ENCODE assay signal across 20 cellular contexts in the genomic region with DNA sequence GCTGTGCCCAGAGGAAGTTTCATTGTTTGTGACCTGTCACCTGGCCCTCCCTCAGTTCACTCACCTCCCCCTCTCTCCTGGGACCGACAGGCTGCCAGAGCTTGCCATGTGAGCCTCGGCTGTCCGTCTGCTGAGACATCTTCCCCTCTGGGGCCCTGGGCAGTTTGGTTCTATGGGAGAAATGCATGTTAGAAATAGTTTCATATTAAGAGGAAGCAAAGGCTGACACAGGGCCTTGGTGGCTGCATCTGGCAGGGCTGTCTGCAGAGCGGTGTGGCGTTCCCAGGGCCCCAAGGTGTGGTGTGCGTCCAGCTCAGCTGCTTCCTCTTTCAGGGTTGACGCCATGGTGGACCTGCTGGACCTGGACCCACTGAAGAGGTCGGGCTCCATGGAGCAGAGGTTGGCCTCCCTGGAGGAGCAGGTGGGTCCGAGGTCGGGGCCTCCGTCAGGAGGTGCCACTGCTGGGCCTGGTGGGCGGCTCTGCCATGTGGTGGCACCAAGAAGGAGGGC. TPM values are rescaled to one million over a fixed set of nuclear protein-coding genes. Genes with fewer than 3 reads are reported as not detected.
A peak's percentile ranks its signal among the peaks of the same experiment; 100 is the strongest.
DNase-seq lines count a peak whose midpoint lies in the region; ATAC-seq and TF ChIP-seq lines count a peak whose summit lies in the region.
"Had no signal": no experiment of that assay in that cellular context is flagged by ENCODE, and none has a peak within 500 bp of the region (broad histone marks: within the 10 kb centered on the region; RNA-seq: fewer than 3 reads in every experiment).

No MANE protein-coding gene starts in this region.

- no peak overlapping the region for H3K4me3 Mint-ChIP-seq in endothelial cell (ENCODE audit: unreplicated experiment)
- H3K4me3 Mint-ChIP-seq: activated naive CD8-positive, alpha-beta T cell treated with anti-CD3 and anti-CD28 coated beads for 36 hours; CD8-positive, alpha-beta T cell; natural killer cell treated with Interleukin-12 subunit alpha and Interleukin-12 subunit beta and Interleukin-15 and Interleukin-18, amount 100 ng/mL, for 72 hours; T-helper 1 cell treated with Interleukin-12 subunit alpha and Interleukin-12 subunit beta and Interleukin-4 antibody, amounts not matched to agents 30 μg/mL and 1 μg/mL, for 36 hours had no signal

- H3K4me1 Mint-ChIP-seq in endothelial cell (ENCODE audit: unreplicated experiment) = no peaks in the 10 kb centered on the region
- H3K4me1 Mint-ChIP-seq: activated naive CD8-positive, alpha-beta T cell treated with anti-CD3 and anti-CD28 coated beads for 36 hours had no signal

- peaks cover 5% of the 10 kb centered on the region for H3K9me3 Mint-ChIP-seq in endothelial cell (ENCODE audit: unreplicated experiment)
- H3K9me3 Mint-ChIP-seq: CD8-positive, alpha-beta T cell had no signal

- H3K36me3 ChIP-seq in spleen = peaks cover 0 to 85% (median 16%) of the 10 kb centered on the region in 6 donors
- H3K36me3 ChIP-seq: breast epithelium, esophagus squamous epithelium had no signal

- peaks cover 0 to 24% (median 8%) of the 10 kb centered on the region in 6 donors for H3K4me1 ChIP-seq in spleen
- H3K4me1 ChIP-seq: breast epithelium, esophagus squamous epithelium had no signal

- peak; percentile 57 for DNase-seq in activated effector memory CD4-positive, alpha-beta T cell treated with anti-CD3 and anti-CD28 coated beads, Interleukin-2, amount 50 U/mL, for 16 hours
- no peak for DNase-seq in activated effector memory CD4-positive, alpha-beta T cell treated with Interleukin-2 at 50 U/mL for 16 hours
- DNase-seq in NAMALWA (ENCODE audit: low spot score) (peak; percentile 35), endothelial cell (ENCODE audit: low spot score) (peak; percentile 1), spleen (peak; percentile 71)
- DNase-seq in central memory CD4-positive, alpha-beta T cell = no peak
- DNase-seq: ACHN; activated CD4-positive, alpha-beta T cell treated with anti-CD3 and anti-CD28 coated beads for 48 hours; activated naive CD8-positive, alpha-beta T cell treated with anti-CD3 and anti-CD28 coated beads for 36 hours; DMS79 treated with DMSO at 0.1 percent for 48 hours; esophagus squamous epithelium; NCI-H1105 treated with DMSO at 0.1 percent for 48 hours; SHP77; stimulated activated CD4-positive, alpha-beta T cell treated with anti-CD3 and anti-CD28 coated beads, Interleukin-15, amount 100 ng/mL, for 24 hours had no signal

- intact Hi-C loops in spleen (cut with DNase I; ENCODE audit: low total_unique reads) = no loop called here

- H3K36me3 Mint-ChIP-seq in endothelial cell (ENCODE audit: low read depth, unreplicated experiment) = peaks cover 8% of the 10 kb centered on the region
- H3K36me3 Mint-ChIP-seq: CD8-positive, alpha-beta T cell had no signal

- peaks cover 1% of the 10 kb centered on the region for H3K27me3 Mint-ChIP-seq in endothelial cell (ENCODE audit: unreplicated experiment)
- H3K27me3 Mint-ChIP-seq: activated naive CD8-positive, alpha-beta T cell treated with anti-CD3 and anti-CD28 coated beads for 36 hours; natural killer cell treated with Interleukin-12 subunit alpha and Interleukin-12 subunit beta and Interleukin-15 and Interleukin-18, amount 100 ng/mL, for 72 hours had no signal

- H3K4me3 ChIP-seq in spleen = no peak overlapping the region
- H3K4me3 ChIP-seq: breast epithelium, esophagus squamous epithelium had no signal

- ATAC-seq in GM19463 (IDR thresholded peaks at IDR 0.05; ENCODE audit: unreplicated experiment) = no peak
- no peak for ATAC-seq in GM18870 (IDR thresholded peaks at IDR 0.05; ENCODE audit: unreplicated experiment)
- ATAC-seq: CD8-positive, alpha-beta T cell; natural killer cell treated with Interleukin-12 subunit alpha and Interleukin-12 subunit beta and Interleukin-15 and Interleukin-18, amount 100 ng/mL, for 72 hours had no signal

- WGBS in spleen, 5 donors = 66 to 78% (median 75%) methylated on average over 8 to 12 of the region's 12 CpGs

- H3K27ac Mint-ChIP-seq in endothelial cell (ENCODE audit: unreplicated experiment) = no peak overlapping the region
- H3K27ac Mint-ChIP-seq: activated naive CD8-positive, alpha-beta T cell treated with anti-CD3 and anti-CD28 coated beads for 36 hours; CD8-positive, alpha-beta T cell; natural killer cell treated with Interleukin-12 subunit alpha and Interleukin-12 subunit beta and Interleukin-15 and Interleukin-18, amount 100 ng/mL, for 72 hours; T-helper 1 cell treated with Interleukin-12 subunit alpha and Interleukin-12 subunit beta and Interleukin-4 antibody, amounts not matched to agents 30 μg/mL and 1 μg/mL, for 36 hours had no signal

- peaks cover 0 to 6% (median 0%) of the 10 kb centered on the region in 8 donors for H3K9me3 ChIP-seq in spleen
- H3K9me3 ChIP-seq: breast epithelium had no signal

- no peak for TF ChIP-seq POLR2A in spleen (IDR thresholded peaks at IDR 0.05)

- peak overlapping the region in 2 of 8 donors; percentile 70 to 73 for H3K27ac ChIP-seq in spleen
- H3K27ac ChIP-seq: breast epithelium, esophagus squamous epithelium had no signal

- peaks cover 0 to 10% (median 0%) of the 10 kb centered on the region in 7 donors for H3K27me3 ChIP-seq in spleen (replicated peaks in 1 of 7)

- TF ChIP-seq CTCF in endothelial cell (IDR thresholded peaks at IDR 0.05; ENCODE audit: unreplicated experiment) (no peak), spleen (IDR thresholded peaks at IDR 0.05 in 8 of 11, conservative IDR thresholded peaks at IDR 0.05 in 3 of 11) (no peak)

RNA-seq across cellular contexts. Expression of gene LRRC3, which starts 31.9 kb away (rescaled TPM):
- total RNA-seq in endothelial cell (ENCODE audit: unreplicated experiment) = 9.1 TPM
- total RNA-seq in spleen = 1 to 10 TPM; 1.3 to 4.9 (median 3.4) TPM
- under 1 TPM; 0.24 to 0.86 (median 0.26) TPM for polyA plus RNA-seq in spleen

Comparison
In these comparisons a context has a peak if more than half of its experiments do, and no peak if none do; other contexts are left out.
1. DNase-seq: peak in activated effector memory CD4-positive, alpha-beta T cell treated with anti-CD3 and anti-CD28 coated beads, Interleukin-2, amount 50 U/mL, for 16 hours (single experiment), NAMALWA (single experiment), endothelial cell (single experiment) and spleen (single experiment); none in activated effector memory CD4-positive, alpha-beta T cell treated with Interleukin-2 at 50 U/mL for 16 hours (single experiment) and central memory CD4-positive, alpha-beta T cell (single experiment).